ENCODE assay signal across 32 cellular contexts in the genomic region with DNA sequence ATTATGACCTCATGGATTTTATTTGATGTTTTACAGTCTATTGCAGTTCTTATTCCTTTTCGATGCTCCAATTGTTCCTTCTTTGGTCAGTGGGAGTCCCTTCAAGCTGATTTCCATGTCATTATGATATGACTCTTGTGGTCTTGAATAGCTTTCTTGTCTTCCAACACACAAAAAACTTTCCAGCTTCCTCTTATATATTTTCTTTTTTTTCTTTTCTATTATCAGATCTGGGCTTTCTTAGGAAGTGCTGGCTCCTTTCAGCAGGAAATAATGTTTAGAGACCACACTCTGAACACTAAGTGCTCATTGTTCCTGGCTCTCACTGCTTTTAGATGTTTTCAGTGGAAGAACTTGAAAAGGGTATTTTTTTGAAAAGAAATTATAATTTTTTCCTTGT. TPM values are rescaled to one million over a fixed set of nuclear protein-coding genes. Genes with fewer than 3 reads are reported as not detected.
"Had no signal": no experiment of that assay in that cellular context is flagged by ENCODE, and none has a peak within 500 bp of the region (broad histone marks: within the 10 kb centered on the region; RNA-seq: fewer than 3 reads in every experiment).

No MANE protein-coding gene starts in this region.

- H3K27ac ChIP-seq: brain microvascular endothelial cell, PC-9, RWPE1 had no signal

- H3K9me3 Mint-ChIP-seq: activated CD4-positive, alpha-beta T cell treated with anti-CD3 and anti-CD28 coated beads, Interleukin-2, amount 10 ng/mL, durations not matched to agents 7 days and 5 days; activated naive CD4-positive, alpha-beta T cell treated with anti-CD3 and anti-CD28 coated beads, Interleukin-2, amount 10 ng/mL, durations not matched to agents 7 days and 5 days; activated naive CD8-positive, alpha-beta T cell treated with anti-CD3 and anti-CD28 coated beads, Interleukin-2, amount 50 U/mL, for 24 hours; activated T-cell treated with anti-CD3 and anti-CD28 coated beads, Interleukin-2, amount 50 U/mL, for 24 hours; central memory CD8-positive, alpha-beta T cell; WTC11 had no signal

- H3K36me3 ChIP-seq: brain microvascular endothelial cell had no signal

- H2AFZ ChIP-seq: PC-9 had no signal

- H3K4me3 ChIP-seq: K562, PC-9 had no signal

- H3K36me3 Mint-ChIP-seq: activated naive CD4-positive, alpha-beta T cell treated with anti-CD3 and anti-CD28 coated beads, Interleukin-2, amount 10 ng/mL, durations not matched to agents 7 days and 5 days; activated naive CD8-positive, alpha-beta T cell; WTC11 had no signal

- H3K4me1 Mint-ChIP-seq: activated naive CD4-positive, alpha-beta T cell treated with anti-CD3 and anti-CD28 coated beads, Interleukin-2, amount 10 ng/mL, durations not matched to agents 7 days and 5 days; activated naive CD8-positive, alpha-beta T cell treated with anti-CD3 and anti-CD28 coated beads, Interleukin-2, amount 50 U/mL, for 24 hours; central memory CD8-positive, alpha-beta T cell; WTC11 had no signal

- H3K27ac Mint-ChIP-seq: activated CD4-positive, alpha-beta T cell treated with anti-CD3 and anti-CD28 coated beads for 36 hours; activated CD4-positive, alpha-beta T cell treated with anti-CD3 and anti-CD28 coated beads, Interleukin-2, amount 10 ng/mL, durations not matched to agents 7 days and 5 days; activated CD8-positive, alpha-beta T cell treated with anti-CD3 and anti-CD28 coated beads, Interleukin-2, amount 10 ng/mL, durations not matched to agents 7 days and 5 days; activated naive CD4-positive, alpha-beta T cell treated with anti-CD3 and anti-CD28 coated beads, Interleukin-2, amount 10 ng/mL, durations not matched to agents 7 days and 5 days; activated naive CD8-positive, alpha-beta T cell; activated naive CD8-positive, alpha-beta T cell treated with anti-CD3 and anti-CD28 coated beads, Interleukin-2, amount 50 U/mL, for 24 hours; activated T-cell treated with anti-CD3 and anti-CD28 coated beads, Interleukin-2, amount 50 U/mL, for 24 hours; activated T-helper 2 cell treated with anti-CD3 and anti-CD28 coated beads, Interferon-gamma antibody, Interleukin-2, Interleukin-4, amounts not matched to agents 10 μg/mL and 5 μg/mL and 100 μg/mL, durations not matched to agents 14 hours and 24 hours and 36 hours had no signal

- H3K4me3 Mint-ChIP-seq: activated CD4-positive, alpha-beta T cell treated with anti-CD3 and anti-CD28 coated beads for 36 hours; activated CD4-positive, alpha-beta T cell treated with anti-CD3 and anti-CD28 coated beads, Interleukin-2, amount 10 ng/mL, durations not matched to agents 7 days and 5 days; activated CD8-positive, alpha-beta T cell treated with anti-CD3 and anti-CD28 coated beads, Interleukin-2, amount 10 ng/mL, durations not matched to agents 7 days and 5 days; activated naive CD4-positive, alpha-beta T cell treated with anti-CD3 and anti-CD28 coated beads, Interleukin-2, amount 10 ng/mL, durations not matched to agents 7 days and 5 days; activated naive CD8-positive, alpha-beta T cell; activated naive CD8-positive, alpha-beta T cell treated with anti-CD3 and anti-CD28 coated beads, Interleukin-2, amount 50 U/mL, for 24 hours; activated T-cell treated with anti-CD3 and anti-CD28 coated beads, Interleukin-2, amount 50 U/mL, for 24 hours; central memory CD8-positive, alpha-beta T cell; WTC11 had no signal

- H3K27me3 ChIP-seq: brain microvascular endothelial cell had no signal

- DNase-seq: activated CD4-positive, alpha-beta T cell treated with anti-CD3 and anti-CD28 coated beads for 36 hours; activated CD4-positive, alpha-beta T cell treated with anti-CD3 and anti-CD28 coated beads, Interleukin-2, amount 10 ng/mL, durations not matched to agents 7 days and 5 days; activated CD4-positive, alpha-beta T cell treated with anti-CD3 and anti-CD28 coated beads, Interleukin-2, amount 50 U/mL, for 48 hours; activated CD8-positive, alpha-beta T cell treated with anti-CD3 and anti-CD28 coated beads, Interleukin-2, amount 10 ng/mL, durations not matched to agents 7 days and 5 days; activated naive CD4-positive, alpha-beta T cell treated with anti-CD3 and anti-CD28 coated beads, Interleukin-2, amount 10 ng/mL, durations not matched to agents 7 days and 5 days; activated naive CD8-positive, alpha-beta T cell treated with anti-CD3 and anti-CD28 coated beads, Interleukin-2, amount 50 U/mL, for 24 hours; activated T-cell treated with anti-CD3 and anti-CD28 coated beads, Interleukin-2, amount 50 U/mL, for 24 hours; anterior cingulate cortex; brain microvascular endothelial cell; NCI-H1105; NCI-H1436; NCI-H1694; NCI-H2029; NCI-H345; NCI-H524 treated with DMSO at 0.1 percent for 48 hours; NK-92 treated with Interleukin-12 subunit alpha and Interleukin-12 subunit beta, amount 100 ng/mL, for 24 hours; PC-9; SW 1271; T-helper 1 cell; T-helper 2 cell; T-helper 9 cell had no signal

- ATAC-seq: activated CD4-positive, alpha-beta T cell treated with anti-CD3 and anti-CD28 coated beads for 36 hours; activated CD4-positive, CD25-positive, alpha-beta regulatory T cell treated with anti-CD3 and anti-CD28 coated beads, Interleukin-2, amount 50 U/mL, for 24 hours; activated CD8-positive, alpha-beta T cell treated with anti-CD3 and anti-CD28 coated beads, Interleukin-2, amount 10 ng/mL, durations not matched to agents 7 days and 5 days; activated naive CD8-positive, alpha-beta T cell treated with anti-CD3 and anti-CD28 coated beads, Interleukin-2, amount 50 U/mL, for 24 hours; K562; Right ventricle myocardium inferior; WTC11 had no signal

- FAIRE-seq: K562, RCC 7860 had no signal

- H3K4me2 ChIP-seq: PC-9 had no signal

RNA-seq across cellular contexts. Expression of a gene that starts 3.1 kb away (rescaled TPM):
- total RNA-seq: activated CD4-positive, alpha-beta T cell treated with anti-CD3 and anti-CD28 coated beads, Interleukin-2, amount 10 ng/mL, durations not matched to agents 7 days and 5 days; activated CD8-positive, alpha-beta T cell treated with anti-CD3 and anti-CD28 coated beads, Interleukin-2, amount 10 ng/mL, durations not matched to agents 7 days and 5 days; K562; M059J; NCI-H460; PC-9; Right ventricle myocardium inferior; WTC11 had no signal
- polyA plus RNA-seq: K562 had no signal

RNA-seq across cellular contexts. Expression of a gene that starts 39.1 kb away (rescaled TPM):
- total RNA-seq: K562, M059J, NCI-H460, PC-9, Right ventricle myocardium inferior, WTC11 had no signal
